Comparison of ENCODE assay signal across 14 cellular contexts in the genomic region with DNA sequence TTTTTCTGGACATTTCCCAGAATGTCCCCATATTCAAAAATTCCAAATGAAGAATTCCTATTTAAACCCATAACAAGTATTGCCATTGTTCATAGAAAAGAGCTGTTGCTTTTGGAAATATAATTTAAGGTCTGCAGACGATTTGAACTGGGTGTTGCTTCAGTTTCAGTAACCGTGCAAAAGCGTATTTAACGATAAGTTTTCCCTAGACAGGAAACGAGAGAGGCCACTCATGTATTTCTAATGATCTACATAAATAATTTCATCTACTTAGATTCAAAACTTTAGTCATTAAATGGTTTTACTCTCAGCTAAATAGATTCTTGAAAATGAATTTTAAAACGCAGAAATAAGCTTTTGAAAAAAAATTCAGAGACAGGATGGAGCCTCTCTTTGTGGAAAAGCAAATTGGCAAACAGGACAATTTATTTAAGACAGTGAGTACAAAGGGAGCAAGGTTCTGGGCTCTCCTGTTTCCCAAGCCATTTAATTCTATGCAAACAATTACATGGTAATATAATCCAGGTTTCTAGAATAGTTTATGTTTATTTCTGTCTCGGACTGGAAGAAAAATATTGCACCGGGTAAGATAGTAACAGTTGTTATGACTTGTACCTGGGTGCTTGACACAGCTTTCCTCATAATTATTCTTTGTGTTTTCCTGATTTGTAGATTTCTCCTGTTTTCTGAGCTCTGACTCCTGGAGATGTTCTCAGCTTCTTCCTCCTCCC.
DNase-seq lines count a peak whose midpoint lies in the region; ATAC-seq, FAIRE-seq and TF ChIP-seq lines count a peak whose summit lies in the region.
"Had no signal": no experiment of that assay in that cellular context is flagged by ENCODE, and none has a peak within 500 bp of the region (broad histone marks: within the 10 kb centered on the region; RNA-seq: fewer than 3 reads in every experiment).

No MANE protein-coding gene starts in this region.

- no peak for TF ChIP-seq CTCF in astrocyte (IDR thresholded peaks at IDR 0.05; ENCODE audit: insufficient read depth, low read depth, low read length)
- TF ChIP-seq CTCF in mesothelial cell of epicardium (IDR thresholded peaks at IDR 0.05; ENCODE audit: unreplicated experiment): no peak
- no peak for TF ChIP-seq CTCF in colonic mucosa (IDR thresholded peaks at IDR 0.05)

- no peak overlapping the region for H3K4me3 ChIP-seq in astrocyte (ENCODE audit: insufficient read depth, low read depth, low read length)
- H3K4me3 ChIP-seq in colonic mucosa: no peak overlapping the region

- FAIRE-seq in astrocyte (lab: Jason Lieb, UNC): no peak

- no peaks in the 10 kb centered on the region for H4K20me1 ChIP-seq in astrocyte (ENCODE audit: insufficient read depth, low read length)

- no peak overlapping the region for H3K9ac ChIP-seq in astrocyte (ENCODE audit: low read length)
- H3K9ac ChIP-seq in colonic mucosa (ENCODE audit: low read depth in 2 of 2, low read length in 2 of 2): no peak overlapping the region

- H3K27me3 Mint-ChIP-seq in astrocyte (ENCODE audit: low read depth, unreplicated experiment) (no peaks in the 10 kb centered on the region), mesothelial cell of epicardium (ENCODE audit: low read depth) (no peaks in the 10 kb centered on the region)
- H3K27me3 Mint-ChIP-seq in stimulated activated naive B cell treated with anti-CD40 and anti-IgM and Interleukin-4, amounts not matched to agents 10 μg/mL and 1 μg/mL and 100 μg/mL, for 72 hours: no peaks in the 10 kb centered on the region
- no peaks in the 10 kb centered on the region for H3K27me3 Mint-ChIP-seq in activated T-cell treated with anti-CD3 and anti-CD28 coated beads, Interleukin-2, amount 50 U/mL, for 72 hours (ENCODE audit: low read depth)
- H3K27me3 Mint-ChIP-seq: CD4-positive, CD25-positive, alpha-beta regulatory T cell had no signal

- H3K4me1 Mint-ChIP-seq in astrocyte (ENCODE audit: low read depth, unreplicated experiment): peaks cover 3% of the 10 kb centered on the region
- H3K4me1 Mint-ChIP-seq in mesothelial cell of epicardium: peaks cover 34% of the 10 kb centered on the region
- H3K4me1 Mint-ChIP-seq in stimulated activated naive B cell treated with anti-CD40 and anti-IgM and Interleukin-4, amounts not matched to agents 10 μg/mL and 1 μg/mL and 100 μg/mL, for 72 hours: no peaks in the 10 kb centered on the region
- H3K4me1 Mint-ChIP-seq in activated T-cell treated with anti-CD3 and anti-CD28 coated beads, Interleukin-2, amount 50 U/mL, for 72 hours (ENCODE audit: low read depth): no peaks in the 10 kb centered on the region
- H3K4me1 Mint-ChIP-seq: activated CD4-positive, alpha-beta T cell treated with anti-CD3 and anti-CD28 coated beads for 36 hours; CD4-positive, CD25-positive, alpha-beta regulatory T cell; naive thymus-derived CD8-positive, alpha-beta T cell had no signal

- no peaks in the 10 kb centered on the region for H3K27me3 ChIP-seq in astrocyte (ENCODE audit: insufficient read depth, low read length)
- H3K27me3 ChIP-seq in colonic mucosa: no peaks in the 10 kb centered on the region

- DNase-seq in DMS153 treated with DMSO at 0.1 percent for 48 hours (lab: John Stamatoyannopoulos, UW; ENCODE audit: unreplicated experiment) (peak; percentile 78), NCI-H1930 (lab: John Stamatoyannopoulos, UW) (peak; percentile 30 to 67), astrocyte (ENCODE audit: low read depth) (no peak), mesothelial cell of epicardium (ENCODE audit: low spot score in 2 of 2, unreplicated experiment in 2 of 2) (no peak), colonic mucosa (no peak), NCI-H446 treated with DMSO at 0.1 percent for 48 hours (lab: John Stamatoyannopoulos, UW) (no peak)
- DNase-seq in stimulated activated naive B cell treated with anti-CD40 and anti-IgM and Interleukin-4, amounts not matched to agents 10 μg/mL and 1 μg/mL and 100 μg/mL, for 72 hours: no peak
- DNase-seq in activated T-cell treated with anti-CD3 and anti-CD28 coated beads, Interleukin-2, amount 50 U/mL, for 72 hours: no peak
- DNase-seq: activated CD4-positive, alpha-beta T cell treated with anti-CD3 and anti-CD28 coated beads for 36 hours; CD4-positive, CD25-positive, alpha-beta regulatory T cell; naive thymus-derived CD8-positive, alpha-beta T cell; stimulated activated CD4-positive, alpha-beta T cell treated with anti-CD3 and anti-CD28 coated beads, Interleukin-12 subunit alpha, Interleukin-12 subunit beta, amount 100 ng/mL, for 4 hours had no signal

- H3K27ac Mint-ChIP-seq in astrocyte (ENCODE audit: unreplicated experiment): no peak overlapping the region
- peak overlapping the region; percentile 91 for H3K27ac Mint-ChIP-seq in mesothelial cell of epicardium
- no peak overlapping the region for H3K27ac Mint-ChIP-seq in stimulated activated naive B cell treated with anti-CD40 and anti-IgM and Interleukin-4, amounts not matched to agents 10 μg/mL and 1 μg/mL and 100 μg/mL, for 72 hours
- H3K27ac Mint-ChIP-seq in activated T-cell treated with anti-CD3 and anti-CD28 coated beads, Interleukin-2, amount 50 U/mL, for 72 hours: no peak overlapping the region
- H3K27ac Mint-ChIP-seq: activated CD4-positive, alpha-beta T cell treated with anti-CD3 and anti-CD28 coated beads for 36 hours; activated T-helper 1 cell treated with anti-CD3 and anti-CD28 coated beads, Interleukin-12 subunit alpha, Interleukin-12 subunit beta, Interleukin-2, Interleukin-4 antibody, amounts not matched to agents 30 ng/mL and 10 ng/mL and 1 ng/mL, durations not matched to agents 14 hours and 24 hours and 36 hours; CD4-positive, CD25-positive, alpha-beta regulatory T cell; naive thymus-derived CD8-positive, alpha-beta T cell had no signal

- ATAC-seq in stimulated activated naive B cell treated with anti-CD40 and anti-IgM and Interleukin-4, amounts not matched to agents 10 μg/mL and 1 μg/mL and 100 μg/mL, for 72 hours (replicated peaks): no peak
- no peak for ATAC-seq in activated T-cell treated with anti-CD3 and anti-CD28 coated beads, Interleukin-2, amount 50 U/mL, for 72 hours (replicated peaks in 1 of 2)
- ATAC-seq: activated CD4-positive, alpha-beta T cell treated with anti-CD3 and anti-CD28 coated beads for 36 hours; naive thymus-derived CD8-positive, alpha-beta T cell; SK-N-SH treated with all-trans-retinoic acid at 6 μM for 48 hours had no signal

- peaks cover 15% of the 10 kb centered on the region for H3K4me1 ChIP-seq in astrocyte (ENCODE audit: insufficient read depth, low read length)
- H3K4me1 ChIP-seq in colonic mucosa: no peaks in the 10 kb centered on the region

- H3K4me3 Mint-ChIP-seq in astrocyte (ENCODE audit: unreplicated experiment) (no peak overlapping the region), mesothelial cell of epicardium (peak overlapping the region; percentile 62)
- H3K4me3 Mint-ChIP-seq in stimulated activated naive B cell treated with anti-CD40 and anti-IgM and Interleukin-4, amounts not matched to agents 10 μg/mL and 1 μg/mL and 100 μg/mL, for 72 hours: no peak overlapping the region
- H3K4me3 Mint-ChIP-seq in activated T-cell treated with anti-CD3 and anti-CD28 coated beads, Interleukin-2, amount 50 U/mL, for 72 hours: no peak overlapping the region
- H3K4me3 Mint-ChIP-seq: activated CD4-positive, alpha-beta T cell treated with anti-CD3 and anti-CD28 coated beads for 36 hours; activated T-helper 1 cell treated with anti-CD3 and anti-CD28 coated beads, Interleukin-12 subunit alpha, Interleukin-12 subunit beta, Interleukin-2, Interleukin-4 antibody, amounts not matched to agents 30 ng/mL and 10 ng/mL and 1 ng/mL, durations not matched to agents 14 hours and 24 hours and 36 hours; CD4-positive, CD25-positive, alpha-beta regulatory T cell; naive thymus-derived CD8-positive, alpha-beta T cell had no signal

- H3K27ac ChIP-seq in astrocyte (ENCODE audit: low read depth, low read length) (no peak overlapping the region), colonic mucosa (no peak overlapping the region)

- H3K36me3 ChIP-seq in astrocyte (ENCODE audit: insufficient read depth, low read length) (no peaks in the 10 kb centered on the region), colonic mucosa (no peaks in the 10 kb centered on the region)

- H2AFZ ChIP-seq in astrocyte (ENCODE audit: low read depth, low read length): no peak overlapping the region

- H3K4me2 ChIP-seq in astrocyte (ENCODE audit: low read length): peak overlapping the region; percentile 75

- H3K79me2 ChIP-seq in astrocyte (ENCODE audit: insufficient read depth, low read length): no peaks in the 10 kb centered on the region

- H3K9me3 Mint-ChIP-seq in astrocyte (ENCODE audit: unreplicated experiment) (peaks cover 4% of the 10 kb centered on the region), mesothelial cell of epicardium (peaks cover 15% of the 10 kb centered on the region)
- H3K9me3 Mint-ChIP-seq in stimulated activated naive B cell treated with anti-CD40 and anti-IgM and Interleukin-4, amounts not matched to agents 10 μg/mL and 1 μg/mL and 100 μg/mL, for 72 hours: peaks cover 10 to 11% of the 10 kb centered on the region in 2 donors
- peaks cover 0 to 5% of the 10 kb centered on the region in 2 donors for H3K9me3 Mint-ChIP-seq in activated T-cell treated with anti-CD3 and anti-CD28 coated beads, Interleukin-2, amount 50 U/mL, for 72 hours
- H3K9me3 Mint-ChIP-seq: activated T-helper 1 cell treated with anti-CD3 and anti-CD28 coated beads, Interleukin-12 subunit alpha, Interleukin-12 subunit beta, Interleukin-2, Interleukin-4 antibody, amounts not matched to agents 30 ng/mL and 10 ng/mL and 1 ng/mL, durations not matched to agents 14 hours and 24 hours and 36 hours had no signal

- H3K9me3 ChIP-seq in astrocyte (ENCODE audit: insufficient read depth, low read depth, low read length) (no peaks in the 10 kb centered on the region), colonic mucosa (no peaks in the 10 kb centered on the region)

- H3K36me3 Mint-ChIP-seq in astrocyte (ENCODE audit: low read depth, unreplicated experiment) (no peaks in the 10 kb centered on the region), mesothelial cell of epicardium (peaks cover 9% of the 10 kb centered on the region)
- H3K36me3 Mint-ChIP-seq in stimulated activated naive B cell treated with anti-CD40 and anti-IgM and Interleukin-4, amounts not matched to agents 10 μg/mL and 1 μg/mL and 100 μg/mL, for 72 hours: no peaks in the 10 kb centered on the region
- peaks cover 0 to 2% of the 10 kb centered on the region in 2 donors for H3K36me3 Mint-ChIP-seq in activated T-cell treated with anti-CD3 and anti-CD28 coated beads, Interleukin-2, amount 50 U/mL, for 72 hours (ENCODE audit: insufficient read depth in 2 of 2)
- H3K36me3 Mint-ChIP-seq: CD4-positive, CD25-positive, alpha-beta regulatory T cell had no signal

- intact Hi-C loops in colonic mucosa (cut with DNase I): no loop called here

Comparison
In these comparisons a context has a peak if more than half of its experiments do, and no peak if none do; other contexts are left out.
1. DNase-seq: peak in DMS153 treated with DMSO at 0.1 percent for 48 hours (single experiment) and NCI-H1930 (2 of 2); none in astrocyte (single experiment), mesothelial cell of epicardium (0 of 2), stimulated activated naive B cell treated with anti-CD40 and anti-IgM and Interleukin-4, amounts not matched to agents 10 μg/mL and 1 μg/mL and 100 μg/mL, for 72 hours (single experiment), activated T-cell treated with anti-CD3 and anti-CD28 coated beads, Interleukin-2, amount 50 U/mL, for 72 hours (0 of 2), colonic mucosa (single experiment) and NCI-H446 treated with DMSO at 0.1 percent for 48 hours (single experiment).